Comparison of ENCODE assay signal across 27 cellular contexts in the genomic region with DNA sequence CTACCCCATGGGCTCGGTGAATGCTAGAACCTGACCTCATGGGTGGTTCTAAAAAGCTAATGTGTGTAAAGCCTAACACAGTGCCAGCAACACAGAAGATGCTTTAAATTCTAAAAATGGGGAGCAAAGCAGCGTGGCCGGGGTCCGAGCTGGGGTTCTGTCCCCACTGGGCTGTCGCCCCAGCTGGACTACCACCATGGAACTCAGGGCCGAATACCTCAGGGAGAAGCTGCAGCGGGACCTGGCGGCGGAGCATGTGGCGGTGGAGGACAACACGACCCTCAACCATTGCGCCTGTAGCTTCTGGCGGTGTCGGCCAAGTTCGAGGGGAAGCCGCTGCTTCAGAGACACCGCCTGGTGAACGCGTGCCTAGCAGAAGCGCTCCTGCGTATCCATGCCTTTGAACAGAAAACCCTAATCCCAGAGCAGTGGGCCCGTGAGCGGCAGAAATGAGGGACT. TPM values are rescaled to one million over a fixed set of nuclear protein-coding genes. Genes with fewer than 3 reads are reported as not detected.
A peak's percentile ranks its signal among the peaks of the same experiment; 100 is the strongest.
DNase-seq lines count a peak whose midpoint lies in the region; ATAC-seq, FAIRE-seq and TF ChIP-seq lines count a peak whose summit lies in the region.
"Had no signal": no experiment of that assay in that cellular context is flagged by ENCODE, and none has a peak within 500 bp of the region (broad histone marks: within the 10 kb centered on the region; RNA-seq: fewer than 3 reads in every experiment).

No MANE protein-coding gene starts in this region.

- H3K27me3 ChIP-seq in right cardiac atrium (ENCODE audit: control insufficient read depth, insufficient read depth): no peaks in the 10 kb centered on the region
- H3K27me3 ChIP-seq in astrocyte (ENCODE audit: insufficient read depth, low read length): no peaks in the 10 kb centered on the region
- H3K27me3 ChIP-seq: colonic mucosa, neural progenitor cell, Peyer's patch, transverse colon had no signal

- peaks cover 28% of the 10 kb centered on the region for H3K79me2 ChIP-seq in astrocyte (ENCODE audit: insufficient read depth, low read length)

- H3K4me3 Mint-ChIP-seq in astrocyte (ENCODE audit: unreplicated experiment): no peak overlapping the region
- no peak overlapping the region for H3K4me3 Mint-ChIP-seq in natural killer cell treated with Interleukin-12 subunit alpha and Interleukin-12 subunit beta and Interleukin-15 and Interleukin-18, amount 100 ng/mL, for 72 hours
- no peak overlapping the region for H3K4me3 Mint-ChIP-seq in activated naive CD4-positive, alpha-beta T cell treated with anti-CD3 and anti-CD28 coated beads, Interleukin-2, amount 10 ng/mL, durations not matched to agents 7 days and 5 days
- H3K4me3 Mint-ChIP-seq: activated naive CD8-positive, alpha-beta T cell treated with anti-CD3 and anti-CD28 coated beads, Interleukin-2, amount 50 U/mL, for 24 hours; B cell; neural progenitor cell had no signal

- H3K9me3 ChIP-seq in right cardiac atrium (ENCODE audit: control insufficient read depth, low read length): no peaks in the 10 kb centered on the region
- no peaks in the 10 kb centered on the region for H3K9me3 ChIP-seq in astrocyte (ENCODE audit: insufficient read depth, low read depth, low read length)
- H3K9me3 ChIP-seq: Caco-2, colonic mucosa, Peyer's patch, transverse colon had no signal

- peak overlapping the region; percentile 27 for H3K27ac Mint-ChIP-seq in astrocyte (ENCODE audit: unreplicated experiment)
- H3K27ac Mint-ChIP-seq in natural killer cell treated with Interleukin-12 subunit alpha and Interleukin-12 subunit beta and Interleukin-15 and Interleukin-18, amount 100 ng/mL, for 72 hours: no peak overlapping the region
- no peak overlapping the region for H3K27ac Mint-ChIP-seq in activated naive CD4-positive, alpha-beta T cell treated with anti-CD3 and anti-CD28 coated beads, Interleukin-2, amount 10 ng/mL, durations not matched to agents 7 days and 5 days
- H3K27ac Mint-ChIP-seq: activated naive CD8-positive, alpha-beta T cell treated with anti-CD3 and anti-CD28 coated beads, Interleukin-2, amount 50 U/mL, for 24 hours; B cell; neural progenitor cell had no signal

- H3K4me2 ChIP-seq in astrocyte (ENCODE audit: low read length): no peak overlapping the region
- H3K4me2 ChIP-seq: neural progenitor cell had no signal

- ATAC-seq in Right ventricle myocardium inferior (no peak), right cardiac atrium (no peak)
- no peak for ATAC-seq in natural killer cell treated with Interleukin-12 subunit alpha and Interleukin-12 subunit beta and Interleukin-15 and Interleukin-18, amount 100 ng/mL, for 72 hours
- ATAC-seq: activated naive CD8-positive, alpha-beta T cell treated with anti-CD3 and anti-CD28 coated beads, Interleukin-2, amount 50 U/mL, for 24 hours; HCT116; HepG2; left ventricle myocardium superior had no signal

- DNase-seq in Right ventricle myocardium inferior (ENCODE audit: missing footprints) (peak; percentile 54), right cardiac atrium (no peak), astrocyte (ENCODE audit: low read depth) (no peak), lung microvascular endothelial cell (ENCODE audit: low read depth in 2 of 2) (peak; percentile 20 to 21), NCI-H82 (lab: John Stamatoyannopoulos, UW) (no peak)
- no peak for DNase-seq in stimulated activated CD4-positive, alpha-beta T cell treated with anti-CD3 and anti-CD28 coated beads, Interleukin-4, amount 100 ng/mL, for 24 hours
- DNase-seq in natural killer cell treated with Interleukin-12 subunit alpha and Interleukin-12 subunit beta and Interleukin-15 and Interleukin-18, amount 100 ng/mL, for 72 hours (ENCODE audit: low spot score): no peak
- no peak for DNase-seq in activated naive CD4-positive, alpha-beta T cell treated with anti-CD3 and anti-CD28 coated beads, Interleukin-2, amount 10 ng/mL, durations not matched to agents 7 days and 5 days
- DNase-seq: activated CD4-positive, CD25-positive, alpha-beta regulatory T cell treated with anti-CD3 and anti-CD28 coated beads, Interleukin-2, amount 50 U/mL, for 72 hours; activated effector memory CD4-positive, alpha-beta T cell treated with anti-CD3 and anti-CD28 coated beads, Interleukin-2, amount 50 U/mL, for 16 hours; activated naive CD8-positive, alpha-beta T cell treated with anti-CD3 and anti-CD28 coated beads, Interleukin-2, amount 50 U/mL, for 24 hours; Caco-2; colonic mucosa; left ventricle myocardium superior; NCI-H1105; NCI-H2081; NCI-H446 treated with DMSO at 0.1 percent for 48 hours; NK-92 treated with Interleukin-12 subunit alpha and Interleukin-12 subunit beta, amount 100 ng/mL, for 24 hours; Peyer's patch; T-helper 1 cell; transverse colon had no signal

- H3K9me3 Mint-ChIP-seq in astrocyte (ENCODE audit: unreplicated experiment): peaks cover 2% of the 10 kb centered on the region
- no peaks in the 10 kb centered on the region for H3K9me3 Mint-ChIP-seq in natural killer cell treated with Interleukin-12 subunit alpha and Interleukin-12 subunit beta and Interleukin-15 and Interleukin-18, amount 100 ng/mL, for 72 hours
- H3K9me3 Mint-ChIP-seq in activated naive CD4-positive, alpha-beta T cell treated with anti-CD3 and anti-CD28 coated beads, Interleukin-2, amount 10 ng/mL, durations not matched to agents 7 days and 5 days: no peaks in the 10 kb centered on the region
- H3K9me3 Mint-ChIP-seq: activated naive CD8-positive, alpha-beta T cell treated with anti-CD3 and anti-CD28 coated beads, Interleukin-2, amount 50 U/mL, for 24 hours had no signal

- CTCF ChIA-PET in activated naive CD4-positive, alpha-beta T cell treated with anti-CD3 and anti-CD28 coated beads, Interleukin-2, amount 10 ng/mL, durations not matched to agents 7 days and 5 days (lab: Charles Lee): no interaction called here

- no peak overlapping the region for H3K9ac ChIP-seq in astrocyte (ENCODE audit: low read length)
- H3K9ac ChIP-seq: neural progenitor cell had no signal

- H3K27me3 Mint-ChIP-seq in astrocyte (ENCODE audit: low read depth, unreplicated experiment): no peaks in the 10 kb centered on the region
- peaks cover 0 to 23% of the 10 kb centered on the region in 2 donors for H3K27me3 Mint-ChIP-seq in natural killer cell treated with Interleukin-12 subunit alpha and Interleukin-12 subunit beta and Interleukin-15 and Interleukin-18, amount 100 ng/mL, for 72 hours
- peaks cover 34% of the 10 kb centered on the region for H3K27me3 Mint-ChIP-seq in activated naive CD4-positive, alpha-beta T cell treated with anti-CD3 and anti-CD28 coated beads, Interleukin-2, amount 10 ng/mL, durations not matched to agents 7 days and 5 days

- no peak overlapping the region for H3K4me3 ChIP-seq in right cardiac atrium (ENCODE audit: low read length)
- no peak overlapping the region for H3K4me3 ChIP-seq in astrocyte (ENCODE audit: insufficient read depth, low read depth, low read length)
- H3K4me3 ChIP-seq: colonic mucosa, neural progenitor cell, Peyer's patch, transverse colon had no signal

- 98% methylated on average over 23 of the region's 23 CpGs for WGBS in right cardiac atrium

- peaks cover 27% of the 10 kb centered on the region for H4K20me1 ChIP-seq in astrocyte (ENCODE audit: insufficient read depth, low read length)

- FAIRE-seq in astrocyte (lab: Jason Lieb, UNC): no peak
- FAIRE-seq: GM12892, HepG2, islet of Langerhans had no signal

- peaks cover 16% of the 10 kb centered on the region for H3K4me1 Mint-ChIP-seq in astrocyte (ENCODE audit: low read depth, unreplicated experiment)
- peaks cover 3% of the 10 kb centered on the region in 2 donors for H3K4me1 Mint-ChIP-seq in natural killer cell treated with Interleukin-12 subunit alpha and Interleukin-12 subunit beta and Interleukin-15 and Interleukin-18, amount 100 ng/mL, for 72 hours (ENCODE audit: low read depth in 2 of 2)
- H3K4me1 Mint-ChIP-seq in activated naive CD4-positive, alpha-beta T cell treated with anti-CD3 and anti-CD28 coated beads, Interleukin-2, amount 10 ng/mL, durations not matched to agents 7 days and 5 days: peaks cover 3% of the 10 kb centered on the region

- no peak overlapping the region for H2AFZ ChIP-seq in astrocyte (ENCODE audit: low read depth, low read length)
- H2AFZ ChIP-seq: neural progenitor cell had no signal

- H3K27ac ChIP-seq in right cardiac atrium (ENCODE audit: low read length) (no peak overlapping the region), astrocyte (ENCODE audit: low read depth, low read length) (no peak overlapping the region)
- H3K27ac ChIP-seq: colonic mucosa, neural progenitor cell, Peyer's patch, transverse colon had no signal

- peaks cover 14% of the 10 kb centered on the region for H3K36me3 Mint-ChIP-seq in astrocyte (ENCODE audit: low read depth, unreplicated experiment)
- H3K36me3 Mint-ChIP-seq in natural killer cell treated with Interleukin-12 subunit alpha and Interleukin-12 subunit beta and Interleukin-15 and Interleukin-18, amount 100 ng/mL, for 72 hours: no peaks in the 10 kb centered on the region
- peaks cover 2% of the 10 kb centered on the region for H3K36me3 Mint-ChIP-seq in activated naive CD4-positive, alpha-beta T cell treated with anti-CD3 and anti-CD28 coated beads, Interleukin-2, amount 10 ng/mL, durations not matched to agents 7 days and 5 days

- peaks cover 3% of the 10 kb centered on the region for H3K36me3 ChIP-seq in astrocyte (ENCODE audit: insufficient read depth, low read length)
- H3K36me3 ChIP-seq: colonic mucosa, Peyer's patch, transverse colon had no signal

- intact Hi-C loops in Right ventricle myocardium inferior (cut with DNase I) (no loop called here), right cardiac atrium (cut with DNase I) (no loop called here)

- H3K4me1 ChIP-seq in right cardiac atrium (ENCODE audit: control insufficient read depth, insufficient read depth, low read length) (peaks cover 2% of the 10 kb centered on the region), astrocyte (ENCODE audit: insufficient read depth, low read length) (peaks cover 14% of the 10 kb centered on the region)
- H3K4me1 ChIP-seq: colonic mucosa had no signal

- no peak for TF ChIP-seq CTCF in astrocyte (IDR thresholded peaks at IDR 0.05; ENCODE audit: insufficient read depth, low read depth, low read length)

RNA-seq across cellular contexts. Expression of gene SOX4, which starts 8.4 kb away (rescaled TPM):
- 7.8 TPM for total RNA-seq in Right ventricle myocardium inferior
- 1 to 10 TPM; 4.8 to 8.7 (median 6.6) TPM for total RNA-seq in right cardiac atrium
- polyA plus RNA-seq in right cardiac atrium: 2.9 TPM
- total RNA-seq in astrocyte: 94.9 and 108 TPM in 2 replicates
- 61.7 and 109 TPM in 2 replicates for total RNA-seq in lung microvascular endothelial cell
- 1 to 10 TPM in 1 of 2 donors, under 1 TPM in 1; 0.98 to 1.5 TPM for total RNA-seq in natural killer cell treated with Interleukin-12 subunit alpha and Interleukin-12 subunit beta and Interleukin-15 and Interleukin-18, amount 100 ng/mL, for 72 hours

Comparison
In these comparisons a context has a peak if more than half of its experiments do, and no peak if none do; other contexts are left out.
1. DNase-seq: peak in Right ventricle myocardium inferior (single experiment) and lung microvascular endothelial cell (2 of 2); none in right cardiac atrium (0 of 3), astrocyte (single experiment), stimulated activated CD4-positive, alpha-beta T cell treated with anti-CD3 and anti-CD28 coated beads, Interleukin-4, amount 100 ng/mL, for 24 hours (single experiment), NCI-H82 (single experiment), natural killer cell treated with Interleukin-12 subunit alpha and Interleukin-12 subunit beta and Interleukin-15 and Interleukin-18, amount 100 ng/mL, for 72 hours (single experiment) and activated naive CD4-positive, alpha-beta T cell treated with anti-CD3 and anti-CD28 coated beads, Interleukin-2, amount 10 ng/mL, durations not matched to agents 7 days and 5 days (single experiment).